In genomic region chr1:217135569-217135915, GRCh38 we compare ENCODE assay signal across 9 cellular contexts.
A peak's percentile ranks its signal among the peaks of the same experiment; 100 is the strongest.
DNase-seq lines count a peak whose midpoint lies in the region; TF ChIP-seq lines count a peak whose summit lies in the region.
"Had no signal": no experiment of that assay in that cellular context is flagged by ENCODE, and none has a peak within 500 bp of the region (broad histone marks: within the 10 kb centered on the region; RNA-seq: fewer than 3 reads in every experiment).

No MANE protein-coding gene starts in this region.

- H3K4me1 Mint-ChIP-seq in HFFc6 (ENCODE audit: low read depth): no peaks in the 10 kb centered on the region
- H3K4me1 Mint-ChIP-seq: activated T-helper 17 cell treated with anti-CD3 and anti-CD28 coated beads, Interleukin-2, amount 50 U/mL, for 72 hours had no signal

- H3K18ac ChIP-seq in mesenchymal stem cell (ENCODE audit: low read depth in 1 of 2, low read length in 2 of 2): no peak overlapping the region

- H3K4me1 ChIP-seq in ACC112 (ENCODE audit: control insufficient read depth, insufficient read depth, low read length, unreplicated experiment) (peaks cover 5% of the 10 kb centered on the region), colonic mucosa (no peaks in the 10 kb centered on the region), mesenchymal stem cell (ENCODE audit: control insufficient read depth, insufficient read depth, low read depth, low read length) (peaks cover 36% of the 10 kb centered on the region)

- no peak for DNase-seq in HFFc6
- DNase-seq in colonic mucosa: no peak
- DNase-seq in mesenchymal stem cell: peak; percentile 32
- DNase-seq in pons (ENCODE audit: low spot score): no peak
- DNase-seq in cerebellum (ENCODE audit: low spot score): no peak
- DNase-seq in activated naive CD4-positive, alpha-beta T cell treated with Interleukin-2 at 50 U/mL for 16 hours: no peak
- DNase-seq in NCI-H446 treated with DMSO at 0.1 percent for 48 hours (lab: John Stamatoyannopoulos, UW): no peak

- peak overlapping the region; percentile 74 for H3K4me3 ChIP-seq in ACC112 (ENCODE audit: low read depth, low read length)
- peak overlapping the region; percentile 22 for H3K4me3 ChIP-seq in colonic mucosa
- peak overlapping the region; percentile 39 to 75 for H3K4me3 ChIP-seq in mesenchymal stem cell (ENCODE audit: insufficient read depth in 1 of 2, low read depth in 1 of 2, low read length in 2 of 2)

- intact Hi-C loops in colonic mucosa (cut with DNase I): no loop called here

- no peak overlapping the region for H3K27ac Mint-ChIP-seq in HFFc6
- H3K27ac Mint-ChIP-seq: activated T-helper 17 cell treated with anti-CD3 and anti-CD28 coated beads, Interleukin-2, amount 50 U/mL, for 72 hours had no signal

- peaks cover 52% of the 10 kb centered on the region for H3K9me3 Mint-ChIP-seq in HFFc6

- WGBS in mesenchymal stem cell: under 1% methylated on average over 29 of the region's 32 CpGs

- TF ChIP-seq CTCF in HFFc6 (IDR thresholded peaks at IDR 0.05): no peak
- no peak for TF ChIP-seq CTCF in colonic mucosa (IDR thresholded peaks at IDR 0.05)

- H3K27me3 Mint-ChIP-seq in HFFc6 (ENCODE audit: insufficient read depth): peaks cover 15% of the 10 kb centered on the region

- no peaks in the 10 kb centered on the region for H3K36me3 ChIP-seq in ACC112 (ENCODE audit: insufficient read depth, low read length)
- H3K36me3 ChIP-seq in colonic mucosa: no peaks in the 10 kb centered on the region
- H3K36me3 ChIP-seq in mesenchymal stem cell (ENCODE audit: control insufficient read depth in 1 of 2, insufficient read depth in 2 of 2, low read depth in 1 of 2, low read length in 2 of 2): no peaks in the 10 kb centered on the region

- peak overlapping the region; percentile 72; the same call in 1 of the 2 replicates for H3K4me3 Mint-ChIP-seq in HFFc6
- H3K4me3 Mint-ChIP-seq: activated T-helper 17 cell treated with anti-CD3 and anti-CD28 coated beads, Interleukin-2, amount 50 U/mL, for 72 hours had no signal

- H3K27ac ChIP-seq in ACC112 (ENCODE audit: low read depth, low read length) (no peak overlapping the region), colonic mucosa (no peak overlapping the region), mesenchymal stem cell (ENCODE audit: low read length, poor library complexity, severe bottlenecking) (no peak overlapping the region)

- H3K4me2 ChIP-seq in mesenchymal stem cell (ENCODE audit: low read length, poor library complexity, severe bottlenecking): peak overlapping the region; percentile 88

- no peak overlapping the region for H4K8ac ChIP-seq in mesenchymal stem cell (ENCODE audit: low read length)

- no peak overlapping the region for H3K4ac ChIP-seq in mesenchymal stem cell (ENCODE audit: low read depth in 1 of 2, low read length in 2 of 2)

- no peak overlapping the region for H3K14ac ChIP-seq in mesenchymal stem cell (ENCODE audit: low read length in 2 of 2)

- H2BK12ac ChIP-seq in mesenchymal stem cell (ENCODE audit: low read length in 2 of 2): no peak overlapping the region

- H3K27me3 ChIP-seq in ACC112 (ENCODE audit: insufficient read depth, low read length): peaks cover 93% of the 10 kb centered on the region
- H3K27me3 ChIP-seq in colonic mucosa: peaks cover 67% of the 10 kb centered on the region
- H3K27me3 ChIP-seq in mesenchymal stem cell (ENCODE audit: control insufficient read depth in 1 of 2, insufficient read depth in 1 of 2, low read length in 2 of 2): peaks cover 82 to 86% of the 10 kb centered on the region in 2 experiments

- no peaks in the 10 kb centered on the region for H3K9me3 ChIP-seq in colonic mucosa
- H3K9me3 ChIP-seq in mesenchymal stem cell (ENCODE audit: control insufficient read depth, low read length): no peaks in the 10 kb centered on the region

- H2AFZ ChIP-seq in ACC112 (ENCODE audit: low read length, unreplicated experiment): peak overlapping the region; percentile 69
- no peak overlapping the region for H2AFZ ChIP-seq in mesenchymal stem cell (ENCODE audit: low read depth, low read length)

- H3K36me3 Mint-ChIP-seq in HFFc6 (ENCODE audit: low read depth): no peaks in the 10 kb centered on the region; the same call in 1 of the 2 replicates

- H2AK5ac ChIP-seq in mesenchymal stem cell (ENCODE audit: low read length, severe bottlenecking): no peak overlapping the region

- H3K79me1 ChIP-seq in mesenchymal stem cell (replicated peaks; ENCODE audit: low read length, poor library complexity, severe bottlenecking): no peaks in the 10 kb centered on the region

- H4K91ac ChIP-seq in mesenchymal stem cell (ENCODE audit: low read length): no peak overlapping the region

- no peaks in the 10 kb centered on the region for H3K79me2 ChIP-seq in ACC112 (ENCODE audit: control insufficient read depth, insufficient read depth, low read length, unreplicated experiment)

- H3K9ac ChIP-seq in colonic mucosa (ENCODE audit: low read depth in 2 of 2, low read length in 2 of 2) (no peak overlapping the region), mesenchymal stem cell (ENCODE audit: low read length) (no peak overlapping the region)

- H3K23ac ChIP-seq in mesenchymal stem cell (ENCODE audit: low read length in 2 of 2): no peak overlapping the region

- no peak overlapping the region for H2BK120ac ChIP-seq in mesenchymal stem cell (ENCODE audit: low read depth, low read length)

- no peak overlapping the region for H2BK5ac ChIP-seq in mesenchymal stem cell (ENCODE audit: low read depth, low read length, poor library complexity, severe bottlenecking)

- H2BK15ac ChIP-seq in mesenchymal stem cell (ENCODE audit: low read depth, poor library complexity, severe bottlenecking): no peak overlapping the region

Comparison
In these comparisons a context has a peak if more than half of its experiments do, and no peak if none do; other contexts are left out.
1. H3K4me3 ChIP-seq: peak in every context shown above with its lines; median percentile 74 in ACC112; 57 in mesenchymal stem cell; 22 in colonic mucosa.